In the genomic region with DNA sequence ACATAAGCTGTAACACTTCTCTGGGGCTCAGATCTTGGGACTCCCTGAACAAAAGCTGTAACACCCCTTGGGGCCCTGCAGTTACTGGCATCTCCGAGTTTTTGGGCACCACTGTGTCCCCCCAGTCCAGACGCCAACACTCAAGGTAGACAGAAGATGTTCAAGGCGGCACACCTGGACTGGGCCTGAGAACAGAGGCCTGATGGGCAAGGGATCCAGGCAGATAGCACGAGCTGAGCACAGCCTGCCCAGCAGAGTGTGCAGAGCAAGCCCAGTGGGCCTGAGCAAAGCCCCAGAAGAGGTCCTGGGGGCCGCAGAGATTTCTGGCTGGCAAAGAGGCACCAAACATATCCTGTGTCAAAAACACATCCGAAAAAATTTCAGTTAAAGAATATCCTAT, we compare ENCODE assay signal across 38 cellular contexts.
"Had no signal": no experiment of that assay in that cellular context is flagged by ENCODE, and none has a peak within 500 bp of the region (broad histone marks: within the 10 kb centered on the region; RNA-seq: fewer than 3 reads in every experiment).

No MANE protein-coding gene starts in this region.

- H3K4me1 ChIP-seq: adrenal gland, breast epithelium, colonic mucosa, esophagus muscularis mucosa, foreskin keratinocyte, gastrocnemius medialis, heart left ventricle had no signal

- H3K27me3 ChIP-seq: adrenal gland, breast epithelium, cardiac muscle cell, colonic mucosa, dorsolateral prefrontal cortex, esophagus muscularis mucosa, foreskin keratinocyte, gastrocnemius medialis, heart left ventricle had no signal

- H3K27ac Mint-ChIP-seq: activated B cell treated with CpG ODN at 0.5 μM for 24 hours; activated CD8-positive, alpha-beta memory T cell treated with anti-CD3 and anti-CD28 coated beads, Interleukin-2, amount 10 ng/mL, durations not matched to agents 7 days and 5 days; activated CD8-positive, alpha-beta T cell treated with anti-CD3 and anti-CD28 coated beads for 36 hours; activated naive CD4-positive, alpha-beta T cell treated with anti-CD3 and anti-CD28 coated beads for 36 hours; activated naive CD4-positive, alpha-beta T cell treated with anti-CD3 and anti-CD28 coated beads, Interleukin-2, amount 50 U/mL, for 24 hours; activated naive CD8-positive, alpha-beta T cell treated with anti-CD3 and anti-CD28 coated beads for 36 hours; activated naive CD8-positive, alpha-beta T cell treated with anti-CD3 and anti-CD28 coated beads, Interleukin-2, amount 50 U/mL, for 24 hours; activated T-helper 1 cell treated with anti-CD3 and anti-CD28 coated beads, Interleukin-12 subunit alpha, Interleukin-12 subunit beta, Interleukin-2, Interleukin-4 antibody, amounts not matched to agents 30 ng/mL and 10 ng/mL and 1 ng/mL, durations not matched to agents 14 hours and 24 hours and 36 hours; activated T-helper 2 cell treated with anti-CD3 and anti-CD28 coated beads, Interferon-gamma antibody, Interleukin-2, Interleukin-4, amounts not matched to agents 10 μg/mL and 5 μg/mL and 100 μg/mL, durations not matched to agents 14 hours and 24 hours and 36 hours; brain; dendritic cell treated with granulocyte-macrophage colony-stimulating factor and Interleukin-4, amounts not matched to agents 40 ng/mL and 50 ng/mL, for 4 days; T-helper 17 cell; T-helper 2 cell treated with Interferon-gamma antibody and Interleukin-4, amounts not matched to agents 5 μg/mL and 100 μg/mL, for 36 hours had no signal

- H3K36me3 ChIP-seq: adrenal gland, breast epithelium, cardiac muscle cell, colonic mucosa, esophagus muscularis mucosa, gastrocnemius medialis, heart left ventricle, WERI-Rb-1 had no signal

- H3K27ac ChIP-seq: adrenal gland, breast epithelium, cardiac muscle cell, colonic mucosa, dorsolateral prefrontal cortex, esophagus muscularis mucosa, foreskin keratinocyte, gastrocnemius medialis, heart left ventricle, WERI-Rb-1 had no signal

- DNase-seq: activated B cell treated with CpG ODN at 0.5 μM for 24 hours; activated CD4-positive, alpha-beta T cell treated with anti-CD3 and anti-CD28 coated beads for 48 hours; activated CD4-positive, alpha-beta T cell treated with anti-CD3 and anti-CD28 coated beads, Interleukin-2, amount 50 U/mL, for 1 hour; activated CD4-positive, alpha-beta T cell treated with anti-CD3 and anti-CD28 coated beads, Interleukin-2, amount 50 U/mL, for 48 hours; activated CD8-positive, alpha-beta memory T cell treated with anti-CD3 and anti-CD28 coated beads, Interleukin-2, amount 10 ng/mL, durations not matched to agents 7 days and 5 days; activated CD8-positive, alpha-beta memory T cell treated with anti-CD3 and anti-CD28 coated beads, Interleukin-2, amount 50 U/mL, for 4 hours; activated CD8-positive, alpha-beta T cell treated with anti-CD3 and anti-CD28 coated beads for 36 hours; activated effector memory CD4-positive, alpha-beta T cell treated with anti-CD3 and anti-CD28 coated beads, Interleukin-2, amount 50 U/mL, for 16 hours; activated naive CD4-positive, alpha-beta T cell treated with anti-CD3 and anti-CD28 coated beads for 36 hours; activated naive CD8-positive, alpha-beta T cell treated with anti-CD3 and anti-CD28 coated beads for 36 hours; activated naive CD8-positive, alpha-beta T cell treated with anti-CD3 and anti-CD28 coated beads, Interleukin-2, amount 50 U/mL, for 24 hours; activated T-cell treated with anti-CD3 and anti-CD28 coated beads, Interleukin-2, amount 50 U/mL, for 1 hour; activated T-cell treated with anti-CD3 and anti-CD28 coated beads, Interleukin-2, amount 50 U/mL, for 48 hours; adrenal gland; amygdala; aorta; colonic mucosa; dorsolateral prefrontal cortex; effector memory CD4-positive, alpha-beta T cell; erythroblast; foreskin keratinocyte; gastrocnemius medialis; glutamatergic neuron; T-helper 1 cell; T-helper 17 cell; T1000; WERI-Rb-1 had no signal

- H3K4me1 Mint-ChIP-seq: activated B cell treated with CpG ODN at 0.5 μM for 24 hours; activated CD8-positive, alpha-beta memory T cell treated with anti-CD3 and anti-CD28 coated beads, Interleukin-2, amount 10 ng/mL, durations not matched to agents 7 days and 5 days; activated naive CD4-positive, alpha-beta T cell treated with anti-CD3 and anti-CD28 coated beads, Interleukin-2, amount 50 U/mL, for 24 hours; activated naive CD8-positive, alpha-beta T cell treated with anti-CD3 and anti-CD28 coated beads for 36 hours; activated naive CD8-positive, alpha-beta T cell treated with anti-CD3 and anti-CD28 coated beads, Interleukin-2, amount 50 U/mL, for 24 hours; T-helper 17 cell had no signal

- H3K36me3 Mint-ChIP-seq: activated CD8-positive, alpha-beta memory T cell treated with anti-CD3 and anti-CD28 coated beads, Interleukin-2, amount 10 ng/mL, durations not matched to agents 7 days and 5 days; activated naive CD4-positive, alpha-beta T cell treated with anti-CD3 and anti-CD28 coated beads, Interleukin-2, amount 50 U/mL, for 24 hours; activated naive CD8-positive, alpha-beta T cell treated with anti-CD3 and anti-CD28 coated beads for 36 hours; brain had no signal

- H3K4me3 Mint-ChIP-seq: activated B cell treated with CpG ODN at 0.5 μM for 24 hours; activated CD8-positive, alpha-beta memory T cell treated with anti-CD3 and anti-CD28 coated beads, Interleukin-2, amount 10 ng/mL, durations not matched to agents 7 days and 5 days; activated CD8-positive, alpha-beta T cell treated with anti-CD3 and anti-CD28 coated beads for 36 hours; activated naive CD4-positive, alpha-beta T cell treated with anti-CD3 and anti-CD28 coated beads for 36 hours; activated naive CD4-positive, alpha-beta T cell treated with anti-CD3 and anti-CD28 coated beads, Interleukin-2, amount 50 U/mL, for 24 hours; activated naive CD8-positive, alpha-beta T cell treated with anti-CD3 and anti-CD28 coated beads for 36 hours; activated naive CD8-positive, alpha-beta T cell treated with anti-CD3 and anti-CD28 coated beads, Interleukin-2, amount 50 U/mL, for 24 hours; activated T-helper 1 cell treated with anti-CD3 and anti-CD28 coated beads, Interleukin-12 subunit alpha, Interleukin-12 subunit beta, Interleukin-2, Interleukin-4 antibody, amounts not matched to agents 30 ng/mL and 10 ng/mL and 1 ng/mL, durations not matched to agents 14 hours and 24 hours and 36 hours; brain; dendritic cell treated with granulocyte-macrophage colony-stimulating factor and Interleukin-4, amounts not matched to agents 40 ng/mL and 50 ng/mL, for 4 days; T-helper 17 cell; T-helper 2 cell treated with Interferon-gamma antibody and Interleukin-4, amounts not matched to agents 5 μg/mL and 100 μg/mL, for 36 hours had no signal

- ATAC-seq: activated CD4-positive, CD25-positive, alpha-beta regulatory T cell treated with anti-CD3 and anti-CD28 coated beads, Interleukin-2, amount 50 U/mL, for 24 hours; activated CD8-positive, alpha-beta memory T cell treated with anti-CD3 and anti-CD28 coated beads, Interleukin-2, amount 10 ng/mL, durations not matched to agents 7 days and 5 days; activated CD8-positive, alpha-beta T cell treated with anti-CD3 and anti-CD28 coated beads for 36 hours; activated naive CD8-positive, alpha-beta T cell treated with anti-CD3 and anti-CD28 coated beads, Interleukin-2, amount 50 U/mL, for 24 hours; foreskin keratinocyte; gastrocnemius medialis; heart left ventricle; T-helper 17 cell had no signal

- H3K4me3 ChIP-seq: adrenal gland, breast epithelium, cardiac muscle cell, colonic mucosa, dorsolateral prefrontal cortex, esophagus muscularis mucosa, gastrocnemius medialis, heart left ventricle had no signal

- H3K9me3 ChIP-seq: adrenal gland, colonic mucosa, esophagus muscularis mucosa, gastrocnemius medialis had no signal

- H3K9me3 Mint-ChIP-seq: activated naive CD8-positive, alpha-beta T cell treated with anti-CD3 and anti-CD28 coated beads for 36 hours had no signal

- H3K27me3 Mint-ChIP-seq: activated B cell treated with CpG ODN at 0.5 μM for 24 hours; activated CD8-positive, alpha-beta memory T cell treated with anti-CD3 and anti-CD28 coated beads, Interleukin-2, amount 10 ng/mL, durations not matched to agents 7 days and 5 days; activated CD8-positive, alpha-beta T cell treated with anti-CD3 and anti-CD28 coated beads for 36 hours; activated naive CD4-positive, alpha-beta T cell treated with anti-CD3 and anti-CD28 coated beads, Interleukin-2, amount 50 U/mL, for 24 hours; activated naive CD8-positive, alpha-beta T cell treated with anti-CD3 and anti-CD28 coated beads for 36 hours; activated naive CD8-positive, alpha-beta T cell treated with anti-CD3 and anti-CD28 coated beads, Interleukin-2, amount 50 U/mL, for 24 hours; brain; dendritic cell treated with granulocyte-macrophage colony-stimulating factor and Interleukin-4, amounts not matched to agents 40 ng/mL and 50 ng/mL, for 4 days; T-helper 17 cell had no signal
